ENCODE assay signal across 8 cellular contexts in genomic region chr7:66995045-66995776, GRCh38. TPM values are rescaled to one million over a fixed set of nuclear protein-coding genes. Genes with fewer than 3 reads are reported as not detected.
DNase-seq lines count a peak whose midpoint lies in the region; ATAC-seq and TF ChIP-seq lines count a peak whose summit lies in the region.
"Not testable (repeated sequence)": the region's sequence is repeated elsewhere in the genome, so short reads cannot be mapped to it uniquely, and the experiment has no call there.

SBDS (minus strand) TSS chr7:66995586; CDS start chr7:66995417, 169 bp downstream.

- TF ChIP-seq CTCF in GM13976 (IDR thresholded peaks at IDR 0.05; ENCODE audit: borderline replicate concordance, control extremely low read depth, extremely low read depth, insufficient read depth, missing control alignments); upper lobe of right lung (IDR thresholded peaks at IDR 0.05): not testable (repeated sequence)

- not testable (repeated sequence) for H3K9me3 ChIP-seq in upper lobe of right lung

- H3K4me1 Mint-ChIP-seq in T-helper 1 cell treated with Interleukin-12 subunit alpha and Interleukin-12 subunit beta and Interleukin-4 antibody, amounts not matched to agents 30 μg/mL and 1 μg/mL, for 36 hours (ENCODE audit: low read depth): peaks cover 22% of the 10 kb centered on the region

- intact Hi-C loops in left cardiac atrium (cut with DNase I); posterior vena cava (cut with DNase I); upper lobe of right lung (cut with DNase I): not testable (repeated sequence)

- H3K27me3 Mint-ChIP-seq in T-helper 1 cell treated with Interleukin-12 subunit alpha and Interleukin-12 subunit beta and Interleukin-4 antibody, amounts not matched to agents 30 μg/mL and 1 μg/mL, for 36 hours (ENCODE audit: low read depth): not testable (repeated sequence)

- DNase-seq in GM13976 (ENCODE audit: low spot score): peak; percentile 77
- peak; percentile 99 for DNase-seq in NCI-H1694 (lab: John Stamatoyannopoulos, UW)
- peak; percentile 94 for DNase-seq in amniotic stem cell (lab: John Stamatoyannopoulos, UW)
- DNase-seq in left cardiac atrium: peak; percentile 95
- DNase-seq in posterior vena cava (ENCODE audit: low spot score): peak; percentile 97
- peak; percentile 94 for DNase-seq in upper lobe of right lung

- H3K36me3 ChIP-seq in upper lobe of right lung: peaks cover 48% of the 10 kb centered on the region

- H3K27ac ChIP-seq in upper lobe of right lung: peak within 1 kb of the TSS; percentile 100

- peaks cover 20% of the 10 kb centered on the region for H3K4me1 ChIP-seq in upper lobe of right lung

- H3K4me3 ChIP-seq in upper lobe of right lung: peak within 1 kb of the TSS; percentile 72

- peaks cover 18% of the 10 kb centered on the region for H3K36me3 Mint-ChIP-seq in T-helper 1 cell treated with Interleukin-12 subunit alpha and Interleukin-12 subunit beta and Interleukin-4 antibody, amounts not matched to agents 30 μg/mL and 1 μg/mL, for 36 hours (ENCODE audit: low read depth)

- in situ Hi-C loops in GM13976 (cut with MboI; ENCODE audit: low sequenced_read_pairs, unreplicated experiment): not testable (repeated sequence)

- H3K27me3 ChIP-seq in upper lobe of right lung: not testable (repeated sequence)

- peak within 1 kb of the TSS; percentile 100 for H3K4me3 Mint-ChIP-seq in T-helper 1 cell treated with Interleukin-12 subunit alpha and Interleukin-12 subunit beta and Interleukin-4 antibody, amounts not matched to agents 30 μg/mL and 1 μg/mL, for 36 hours

- peak; percentile 49 for ATAC-seq in HG02884 (IDR thresholded peaks at IDR 0.05; ENCODE audit: unreplicated experiment)
- peak; percentile 84 to 91 for ATAC-seq in left cardiac atrium
- peak; percentile 88 for ATAC-seq in upper lobe of right lung

- H3K27ac Mint-ChIP-seq in T-helper 1 cell treated with Interleukin-12 subunit alpha and Interleukin-12 subunit beta and Interleukin-4 antibody, amounts not matched to agents 30 μg/mL and 1 μg/mL, for 36 hours: peak within 1 kb of the TSS; percentile 100

- H3K9me3 Mint-ChIP-seq in T-helper 1 cell treated with Interleukin-12 subunit alpha and Interleukin-12 subunit beta and Interleukin-4 antibody, amounts not matched to agents 30 μg/mL and 1 μg/mL, for 36 hours: not testable (repeated sequence)

RNA-seq across cellular contexts. Expression of gene SBDS, which starts in this region (rescaled TPM):
- 100 to 1,000 TPM; 147 to 216 TPM for total RNA-seq in left cardiac atrium
- total RNA-seq in posterior vena cava: 100 to 1,000 TPM; 175 to 223 TPM
- total RNA-seq in upper lobe of right lung: 129 TPM

Comparison
In these comparisons a context has a peak if more than half of its experiments do, and no peak if none do; other contexts are left out.
1. Peak in every context shown above with its lines: DNase-seq, ATAC-seq, H3K4me3 ChIP-seq and H3K27ac ChIP-seq.